ENCODE assay signal across 12 cellular contexts in the genomic region with DNA sequence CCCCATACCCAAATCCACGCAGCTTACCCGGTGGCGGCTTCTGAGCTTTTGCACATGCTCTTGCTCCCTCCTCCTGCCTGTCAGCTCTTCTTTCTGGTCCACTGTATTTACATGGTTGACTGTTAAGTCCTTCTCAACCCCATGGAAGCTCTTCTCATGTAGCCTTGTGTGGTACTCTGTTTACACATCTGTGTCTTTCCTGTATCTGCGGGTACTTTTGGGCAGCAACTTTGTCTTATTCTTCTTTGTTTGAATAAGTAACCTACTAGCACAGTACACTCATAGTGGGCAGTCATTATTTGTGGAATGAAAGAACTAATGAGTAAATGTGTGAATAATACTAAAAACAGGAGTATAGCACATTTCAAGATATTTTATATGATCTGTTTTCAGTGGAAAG.
DNase-seq lines count a peak whose midpoint lies in the region; ATAC-seq and TF ChIP-seq lines count a peak whose summit lies in the region.
"Had no signal": no experiment of that assay in that cellular context is flagged by ENCODE, and none has a peak within 500 bp of the region (broad histone marks: within the 10 kb centered on the region; RNA-seq: fewer than 3 reads in every experiment).

No MANE protein-coding gene starts in this region.

- H3K27ac ChIP-seq in GM23248, result no peak overlapping the region
- H3K27ac ChIP-seq: body of pancreas, uterus had no signal

- peaks cover 90% of the 10 kb centered on the region for H3K4me1 Mint-ChIP-seq in activated CD4-positive, alpha-beta T cell treated with anti-CD3 and anti-CD28 coated beads, Interleukin-2, amount 10 ng/mL, durations not matched to agents 7 days and 5 days
- H3K4me1 Mint-ChIP-seq in T-helper 17 cell (peaks cover 64% of the 10 kb centered on the region), progenitor cell of endocrine pancreas (ENCODE audit: low read depth) (peaks cover 2% of the 10 kb centered on the region)

- DNase-seq in activated CD4-positive, alpha-beta T cell treated with anti-CD3 and anti-CD28 coated beads, Interleukin-2, amount 10 ng/mL, durations not matched to agents 7 days and 5 days, result no peak
- DNase-seq in activated CD4-positive, alpha-beta T cell treated with anti-CD3 and anti-CD28 coated beads, Interleukin-2, amount 50 U/mL, for 4 hours, result no peak
- no peak for DNase-seq in T-helper 17 cell
- DNase-seq in progenitor cell of endocrine pancreas (ENCODE audit: low spot score, unreplicated experiment), result no peak
- no peak for DNase-seq in omental fat pad (ENCODE audit: low spot score)
- no peak for DNase-seq in GM23248
- DNase-seq: body of pancreas, hypothalamus, NCI-H446, uterus had no signal

- no peaks in the 10 kb centered on the region for H3K36me3 ChIP-seq in GM23248 (ENCODE audit: low read depth)
- H3K36me3 ChIP-seq: uterus had no signal

- H3K36me3 Mint-ChIP-seq in activated CD4-positive, alpha-beta T cell treated with anti-CD3 and anti-CD28 coated beads, Interleukin-2, amount 10 ng/mL, durations not matched to agents 7 days and 5 days (ENCODE audit: low read depth), result peaks cover 76% of the 10 kb centered on the region
- H3K36me3 Mint-ChIP-seq in T-helper 17 cell (ENCODE audit: low read depth) (peaks cover 17% of the 10 kb centered on the region), progenitor cell of endocrine pancreas (ENCODE audit: insufficient read depth) (peaks cover 5% of the 10 kb centered on the region)

- peak overlapping the region; percentile 73 for H3K27ac Mint-ChIP-seq in activated CD4-positive, alpha-beta T cell treated with anti-CD3 and anti-CD28 coated beads, Interleukin-2, amount 10 ng/mL, durations not matched to agents 7 days and 5 days
- H3K27ac Mint-ChIP-seq in T-helper 17 cell (peak overlapping the region; percentile 95), progenitor cell of endocrine pancreas (peak overlapping the region; percentile 35)

- in situ Hi-C loops in GM23248 (cut with MboI), result no loop called here

- H3K27me3 Mint-ChIP-seq in activated CD4-positive, alpha-beta T cell treated with anti-CD3 and anti-CD28 coated beads, Interleukin-2, amount 10 ng/mL, durations not matched to agents 7 days and 5 days, result no peaks in the 10 kb centered on the region
- H3K27me3 Mint-ChIP-seq in T-helper 17 cell (no peaks in the 10 kb centered on the region), progenitor cell of endocrine pancreas (no peaks in the 10 kb centered on the region)

- WGBS in GM23248 (ENCODE audit: low coverage in 1 of 2, low lambda C conversion rate in 2 of 2, missing lambda C conversion rate in 2 of 2), 2 experiments, result 86 to 92% methylated on average over 4 of the region's 4 CpGs

- H3K9ac ChIP-seq in GM23248, result no peak overlapping the region

- no peaks in the 10 kb centered on the region for H4K20me1 ChIP-seq in GM23248 (ENCODE audit: insufficient read depth)

- no peak for TF ChIP-seq CTCF in progenitor cell of endocrine pancreas (IDR thresholded peaks at IDR 0.05; ENCODE audit: unreplicated experiment)
- no peak for TF ChIP-seq CTCF in omental fat pad (IDR thresholded peaks at IDR 0.05)

- peak; percentile 63 for ATAC-seq in HG02678 (IDR thresholded peaks at IDR 0.05; ENCODE audit: unreplicated experiment)
- ATAC-seq in T-helper 17 cell, result no peak
- ATAC-seq in omental fat pad (ENCODE audit: low FRiP score), result no peak
- ATAC-seq in GM19328 (IDR thresholded peaks at IDR 0.05; ENCODE audit: unreplicated experiment), result no peak
- ATAC-seq: body of pancreas had no signal

- no peak overlapping the region for H3K4me2 ChIP-seq in GM23248 (ENCODE audit: unreplicated experiment)

- no peaks in the 10 kb centered on the region for H3K4me1 ChIP-seq in GM23248 (ENCODE audit: insufficient read depth)
- H3K4me1 ChIP-seq: uterus had no signal

- POLR2A ChIA-PET in activated CD4-positive, alpha-beta T cell treated with anti-CD3 and anti-CD28 coated beads, Interleukin-2, amount 10 ng/mL, durations not matched to agents 7 days and 5 days (lab: Charles Lee), result no interaction called here

- peaks cover 2% of the 10 kb centered on the region for H3K9me3 ChIP-seq in T-helper 17 cell (ENCODE audit: control insufficient read depth, low read length, poor library complexity, severe bottlenecking)
- H3K9me3 ChIP-seq in GM23248 (ENCODE audit: low read depth), result no peaks in the 10 kb centered on the region
- H3K9me3 ChIP-seq: body of pancreas, uterus had no signal

- no peaks in the 10 kb centered on the region for H3K27me3 ChIP-seq in GM23248 (replicated peaks; ENCODE audit: insufficient read depth)
- H3K27me3 ChIP-seq: body of pancreas, uterus had no signal

- H3K4me3 ChIP-seq in GM23248, result no peak overlapping the region
- H3K4me3 ChIP-seq: body of pancreas, uterus had no signal

- CTCF ChIA-PET in activated CD4-positive, alpha-beta T cell treated with anti-CD3 and anti-CD28 coated beads, Interleukin-2, amount 10 ng/mL, durations not matched to agents 7 days and 5 days (lab: Charles Lee), result interaction anchor here (1.5 kb wide), 1 partner anchor 10 kb away, joined by 4 read pairs; no protein-coding TSS in a partner anchor

- H2AFZ ChIP-seq in GM23248, result no peak overlapping the region

- H3K9me3 Mint-ChIP-seq in activated CD4-positive, alpha-beta T cell treated with anti-CD3 and anti-CD28 coated beads, Interleukin-2, amount 10 ng/mL, durations not matched to agents 7 days and 5 days, result peaks cover 8% of the 10 kb centered on the region
- no peaks in the 10 kb centered on the region for H3K9me3 Mint-ChIP-seq in progenitor cell of endocrine pancreas (ENCODE audit: low read depth)

- H3F3A ChIP-seq in GM23248 (ENCODE audit: insufficient read depth), result no peaks in the 10 kb centered on the region

- no peaks in the 10 kb centered on the region for H3K79me2 ChIP-seq in GM23248 (ENCODE audit: insufficient read depth)

- H3K4me3 Mint-ChIP-seq in activated CD4-positive, alpha-beta T cell treated with anti-CD3 and anti-CD28 coated beads, Interleukin-2, amount 10 ng/mL, durations not matched to agents 7 days and 5 days, result no peak overlapping the region
- H3K4me3 Mint-ChIP-seq in T-helper 17 cell (peak overlapping the region; percentile 61), progenitor cell of endocrine pancreas (ENCODE audit: low read depth) (no peak overlapping the region)

- no peaks in the 10 kb centered on the region for H3K9me2 ChIP-seq in GM23248 (ENCODE audit: insufficient read depth)

Comparison
In these comparisons a context has a peak if more than half of its experiments do, and no peak if none do; other contexts are left out.
1. H3K27ac Mint-ChIP-seq: peak in every context shown above with its lines; median percentile 95 in T-helper 17 cell; 73 in activated CD4-positive, alpha-beta T cell treated with anti-CD3 and anti-CD28 coated beads, Interleukin-2, amount 10 ng/mL, durations not matched to agents 7 days and 5 days; 35 in progenitor cell of endocrine pancreas.